9 cellular contexts compared by ENCODE assay signal in the genomic region with DNA sequence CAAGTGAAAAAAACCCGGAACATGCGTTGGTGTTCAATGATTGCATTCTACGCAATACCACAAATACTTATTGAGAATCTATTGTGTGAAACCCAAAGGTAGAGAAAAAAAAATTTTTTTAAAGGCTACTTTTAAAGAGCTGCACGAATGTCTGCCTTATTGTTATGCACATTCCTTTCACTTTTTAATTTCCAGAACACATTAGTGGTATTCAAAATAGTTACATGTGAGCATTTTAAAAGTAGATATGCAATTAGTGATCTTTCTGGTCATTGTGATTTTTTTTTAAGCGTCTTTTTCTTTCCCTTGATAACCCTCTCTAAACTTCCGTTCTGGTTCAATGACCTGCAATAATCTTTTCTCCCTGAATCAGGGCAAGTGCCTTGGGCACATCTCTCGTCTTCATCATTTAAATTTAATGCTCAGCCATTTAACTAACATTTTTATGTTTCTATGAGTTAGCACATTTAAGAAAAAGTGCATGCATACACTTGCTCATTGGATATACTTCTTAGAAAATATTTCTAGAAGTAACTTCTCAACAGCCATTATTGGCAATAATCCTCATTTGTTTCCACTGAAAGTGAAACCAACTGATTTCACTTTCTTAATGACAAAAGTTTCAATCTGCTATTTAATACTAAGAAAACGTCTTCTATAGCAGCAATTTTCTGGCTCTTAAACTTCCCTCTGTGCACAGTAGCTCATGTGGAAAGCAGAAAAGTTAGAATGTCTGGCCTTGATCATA.
DNase-seq lines count a peak whose midpoint lies in the region; ATAC-seq and TF ChIP-seq lines count a peak whose summit lies in the region.
"Had no signal": no experiment of that assay in that cellular context is flagged by ENCODE, and none has a peak within 500 bp of the region (broad histone marks: within the 10 kb centered on the region; RNA-seq: fewer than 3 reads in every experiment).

No MANE protein-coding gene starts in this region.

- H3K9ac ChIP-seq in SK-N-MC (ENCODE audit: insufficient read length) = peak overlapping the region; percentile 44

- TF ChIP-seq EP300 in ovary (IDR thresholded peaks at IDR 0.05) (no peak), sigmoid colon (IDR thresholded peaks at IDR 0.05) (no peak)

- H3K4me3 ChIP-seq in SK-N-MC (peak overlapping the region; percentile 63), ovary (peak overlapping the region; percentile 25), testis (no peak overlapping the region), sigmoid colon (peak overlapping the region in 2 of 4 donors; percentile 15 to 26)

- H3K4me1 ChIP-seq in ovary (ENCODE audit: insufficient read depth) = peaks cover 2% of the 10 kb centered on the region
- H3K4me1 ChIP-seq in testis = no peaks in the 10 kb centered on the region
- H3K4me1 ChIP-seq in sigmoid colon = no peaks in the 10 kb centered on the region

- no peaks in the 10 kb centered on the region for H3K9me3 ChIP-seq in SK-N-MC (ENCODE audit: low read depth, low read length)
- no peaks in the 10 kb centered on the region for H3K9me3 ChIP-seq in ovary
- H3K9me3 ChIP-seq in testis = no peaks in the 10 kb centered on the region
- no peaks in the 10 kb centered on the region for H3K9me3 ChIP-seq in sigmoid colon

- TF ChIP-seq POLR2A in ovary (IDR thresholded peaks at IDR 0.05) (no peak), testis (IDR thresholded peaks at IDR 0.05) (no peak), sigmoid colon (IDR thresholded peaks at IDR 0.05) (no peak)

- WGBS in ovary, 3 donors = 38 to 48% (median 41%) methylated on average over 8 of the region's 8 CpGs
- WGBS in testis, 2 donors = 46 to 59% methylated on average over 8 of the region's 8 CpGs
- WGBS in sigmoid colon, 2 donors = 51 to 66% methylated on average over 8 of the region's 8 CpGs

- H3K27me3 ChIP-seq in ovary = no peaks in the 10 kb centered on the region
- H3K27me3 ChIP-seq in testis = no peaks in the 10 kb centered on the region
- H3K27me3 ChIP-seq in sigmoid colon = no peaks in the 10 kb centered on the region

- H3K27ac ChIP-seq in SK-N-MC = peak overlapping the region; percentile 59; the same call in 1 of the 2 replicates
- no peak overlapping the region for H3K27ac ChIP-seq in ovary
- H3K27ac ChIP-seq in testis = no peak overlapping the region
- H3K27ac ChIP-seq in sigmoid colon = no peak overlapping the region

- H3K36me3 ChIP-seq in SK-N-MC (ENCODE audit: insufficient read depth, low read length) (no peaks in the 10 kb centered on the region), ovary (no peaks in the 10 kb centered on the region), testis (ENCODE audit: low read depth, missing control alignments) (no peaks in the 10 kb centered on the region), sigmoid colon (no peaks in the 10 kb centered on the region)

- intact Hi-C loops in ovary (cut with DNase I) = no loop called here
- intact Hi-C loops in testis (cut with DNase I; ENCODE audit: low total_unique reads) = no loop called here
- intact Hi-C loops in sigmoid colon (cut with DNase I) = no loop called here

- TF ChIP-seq CTCF in ovary (IDR thresholded peaks at IDR 0.05) (no peak), testis (IDR thresholded peaks at IDR 0.05) (no peak), sigmoid colon (IDR thresholded peaks at IDR 0.05) (no peak)

- DNase-seq in SK-N-MC (ENCODE audit: low read depth, low spot score) (no peak), ovary (no peak), NCI-H2196 treated with DMSO at 0.1 percent for 48 hours (lab: John Stamatoyannopoulos, UW; ENCODE audit: unreplicated experiment) (no peak), testis (no peak), SKM-1 treated with dmso at 0.1 percent for 144 hours (lab: John Stamatoyannopoulos, UW; ENCODE audit: unreplicated experiment) (no peak), sigmoid colon (no peak)
- DNase-seq: stimulated activated naive B cell treated with anti-CD40 and anti-IgM and Interleukin-4, amounts not matched to agents 10 μg/mL and 1 μg/mL and 100 μg/mL, for 72 hours had no signal

- peak; percentile 87 for ATAC-seq in GM18861 (IDR thresholded peaks at IDR 0.05; ENCODE audit: unreplicated experiment)
- peak; percentile 63 for ATAC-seq in HG02623 (IDR thresholded peaks at IDR 0.05; ENCODE audit: unreplicated experiment)
- ATAC-seq: stimulated activated naive B cell treated with anti-CD40 and anti-IgM and Interleukin-4, amounts not matched to agents 10 μg/mL and 1 μg/mL and 100 μg/mL, for 72 hours had no signal

Comparison
In these comparisons a context has a peak if more than half of its experiments do, and no peak if none do; other contexts are left out.
1. H3K4me3 ChIP-seq: peak in SK-N-MC (single experiment) and ovary (single experiment); none in testis (0 of 2).